Comparison of ENCODE assay signal across 20 cellular contexts in genomic region chr5:127840809-127841208, GRCh38.
"Had no signal": no experiment of that assay in that cellular context is flagged by ENCODE, and none has a peak within 500 bp of the region (broad histone marks: within the 10 kb centered on the region; RNA-seq: fewer than 3 reads in every experiment).

No MANE protein-coding gene starts in this region.

- H3K27me3 Mint-ChIP-seq: activated CD4-positive, alpha-beta T cell treated with anti-CD3 and anti-CD28 coated beads, Interleukin-2, amount 10 ng/mL, durations not matched to agents 7 days and 5 days; activated naive CD4-positive, alpha-beta T cell treated with anti-CD3 and anti-CD28 coated beads, Interleukin-2, amount 10 ng/mL, durations not matched to agents 7 days and 5 days had no signal

- H3K4me3 Mint-ChIP-seq: activated CD4-positive, alpha-beta T cell treated with anti-CD3 and anti-CD28 coated beads, Interleukin-2, amount 10 ng/mL, durations not matched to agents 7 days and 5 days; activated naive CD4-positive, alpha-beta T cell treated with anti-CD3 and anti-CD28 coated beads, Interleukin-2, amount 10 ng/mL, durations not matched to agents 7 days and 5 days; mesothelial cell of epicardium; nephron; stimulated activated effector memory CD8-positive, alpha-beta T cell treated with anti-CD3 and anti-CD28 coated beads, Interleukin-12 subunit alpha, Interleukin-12 subunit beta, amount 100 ng/mL, for 72 hours had no signal

- DNase-seq: activated CD4-positive, alpha-beta T cell treated with anti-CD3 and anti-CD28 coated beads, Interleukin-2, amount 10 ng/mL, durations not matched to agents 7 days and 5 days; activated CD8-positive, alpha-beta memory T cell treated with anti-CD3 and anti-CD28 coated beads, Interleukin-2, amount 50 U/mL, for 4 hours; activated effector memory CD4-positive, alpha-beta T cell treated with Interleukin-2 at 50 U/mL for 16 hours; activated naive CD4-positive, alpha-beta T cell treated with anti-CD3 and anti-CD28 coated beads, Interleukin-2, amount 10 ng/mL, durations not matched to agents 7 days and 5 days; activated T-cell treated with anti-CD3 and anti-CD28 coated beads, Interleukin-2, amount 50 U/mL, for 48 hours; aorta; cerebellar nuclear complex; effector CD4-positive, alpha-beta T cell; left cardiac atrium; lower lobe of right lung; sigmoid colon; stimulated activated CD4-positive, alpha-beta T cell treated with anti-CD3 and anti-CD28 coated beads, Interleukin-4, amount 100 ng/mL, for 24 hours; T-helper 9 cell; testis; upper lobe of left lung had no signal

- H3K9me3 ChIP-seq: lower lobe of right lung, sigmoid colon, testis, upper lobe of left lung had no signal

- H3K27ac Mint-ChIP-seq: activated CD4-positive, alpha-beta T cell treated with anti-CD3 and anti-CD28 coated beads, Interleukin-2, amount 10 ng/mL, durations not matched to agents 7 days and 5 days; activated naive CD4-positive, alpha-beta T cell treated with anti-CD3 and anti-CD28 coated beads, Interleukin-2, amount 10 ng/mL, durations not matched to agents 7 days and 5 days; mesothelial cell of epicardium; nephron; stimulated activated effector memory CD8-positive, alpha-beta T cell treated with anti-CD3 and anti-CD28 coated beads, Interleukin-12 subunit alpha, Interleukin-12 subunit beta, amount 100 ng/mL, for 72 hours had no signal

- H3K36me3 Mint-ChIP-seq: activated naive CD4-positive, alpha-beta T cell treated with anti-CD3 and anti-CD28 coated beads, Interleukin-2, amount 10 ng/mL, durations not matched to agents 7 days and 5 days; mesothelial cell of epicardium; stimulated activated effector memory CD8-positive, alpha-beta T cell treated with anti-CD3 and anti-CD28 coated beads, Interleukin-12 subunit alpha, Interleukin-12 subunit beta, amount 100 ng/mL, for 72 hours had no signal

- FAIRE-seq: bronchial epithelial cell had no signal

- H3K9me3 Mint-ChIP-seq: activated CD4-positive, alpha-beta T cell treated with anti-CD3 and anti-CD28 coated beads, Interleukin-2, amount 10 ng/mL, durations not matched to agents 7 days and 5 days; activated naive CD4-positive, alpha-beta T cell treated with anti-CD3 and anti-CD28 coated beads, Interleukin-2, amount 10 ng/mL, durations not matched to agents 7 days and 5 days; stimulated activated effector memory CD8-positive, alpha-beta T cell treated with anti-CD3 and anti-CD28 coated beads, Interleukin-12 subunit alpha, Interleukin-12 subunit beta, amount 100 ng/mL, for 72 hours had no signal

- H3K4me1 Mint-ChIP-seq: activated CD4-positive, alpha-beta T cell treated with anti-CD3 and anti-CD28 coated beads, Interleukin-2, amount 10 ng/mL, durations not matched to agents 7 days and 5 days; activated naive CD4-positive, alpha-beta T cell treated with anti-CD3 and anti-CD28 coated beads, Interleukin-2, amount 10 ng/mL, durations not matched to agents 7 days and 5 days; mesothelial cell of epicardium had no signal

- ATAC-seq: esophagus mucosa; left cardiac atrium; stimulated activated effector memory CD8-positive, alpha-beta T cell treated with anti-CD3 and anti-CD28 coated beads, Interleukin-12 subunit alpha, Interleukin-12 subunit beta, amount 100 ng/mL, for 72 hours had no signal
